ENCODE assay signal across 9 cellular contexts in the genomic region with DNA sequence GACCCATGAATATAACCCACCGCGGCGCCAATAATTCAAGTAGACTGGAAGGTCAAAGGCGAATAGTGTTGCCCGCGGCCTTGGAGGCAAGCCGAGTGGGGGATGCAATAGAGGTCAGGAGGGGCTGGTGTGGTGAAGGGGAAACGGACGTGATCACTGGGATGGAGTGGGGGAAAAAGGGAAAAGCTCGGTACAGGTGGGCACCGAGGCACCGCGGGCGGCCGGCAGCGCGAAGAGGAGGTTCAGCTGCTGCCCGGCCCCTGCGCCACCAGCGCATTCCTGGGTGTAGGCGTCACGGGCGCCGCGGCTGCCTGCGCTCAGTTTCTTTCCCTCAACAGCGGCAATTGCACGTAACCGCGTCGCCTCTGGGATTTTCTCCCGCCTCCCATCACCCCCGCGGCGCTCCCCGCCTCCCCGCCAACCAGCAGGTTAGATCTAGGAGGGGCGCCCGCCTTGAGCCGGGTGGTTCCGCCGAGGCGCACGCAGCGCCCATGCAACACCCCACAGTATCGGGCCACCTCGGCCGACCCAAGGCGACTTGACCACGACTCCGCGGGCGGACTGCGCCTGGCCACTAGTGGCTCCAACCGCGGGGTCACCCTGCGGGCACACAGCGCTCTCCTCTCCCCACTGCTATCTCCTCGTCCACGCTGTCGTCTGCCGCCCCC. TPM values are rescaled to one million over a fixed set of nuclear protein-coding genes. Genes with fewer than 3 reads are reported as not detected.
DNase-seq lines count a peak whose midpoint lies in the region; ATAC-seq and TF ChIP-seq lines count a peak whose summit lies in the region.
"Had no signal": no experiment of that assay in that cellular context is flagged by ENCODE, and none has a peak within 500 bp of the region (broad histone marks: within the 10 kb centered on the region; RNA-seq: fewer than 3 reads in every experiment).

No MANE protein-coding gene starts in this region.

- peak overlapping the region; percentile 98 for H3K27ac Mint-ChIP-seq in progenitor cell of endocrine pancreas
- no peak overlapping the region for H3K27ac Mint-ChIP-seq in natural killer cell
- no peak overlapping the region for H3K27ac Mint-ChIP-seq in activated naive CD4-positive, alpha-beta T cell treated with anti-CD3 and anti-CD28 coated beads, Interleukin-2, amount 10 ng/mL, durations not matched to agents 7 days and 5 days
- no peak overlapping the region for H3K27ac Mint-ChIP-seq in immature natural killer cell
- H3K27ac Mint-ChIP-seq: naive thymus-derived CD4-positive, alpha-beta T cell had no signal

- TF ChIP-seq CTCF in heart right ventricle (IDR thresholded peaks at IDR 0.05) (peak in 3 of 9 donors; percentile 10 to 22 (median 14)), progenitor cell of endocrine pancreas (IDR thresholded peaks at IDR 0.05; ENCODE audit: unreplicated experiment) (peak; percentile 27), natural killer cell (IDR thresholded peaks at IDR 0.05) (no peak)

- H3K36me3 Mint-ChIP-seq in progenitor cell of endocrine pancreas (ENCODE audit: insufficient read depth) (peaks cover 1% of the 10 kb centered on the region), natural killer cell (no peaks in the 10 kb centered on the region), immature natural killer cell (no peaks in the 10 kb centered on the region)
- peaks cover 1% of the 10 kb centered on the region for H3K36me3 Mint-ChIP-seq in activated naive CD4-positive, alpha-beta T cell treated with anti-CD3 and anti-CD28 coated beads, Interleukin-2, amount 10 ng/mL, durations not matched to agents 7 days and 5 days

- H3K9me3 ChIP-seq in adipocyte (ENCODE audit: control insufficient read depth, low read length) (no peaks in the 10 kb centered on the region), heart right ventricle (no peaks in the 10 kb centered on the region)

- no peaks in the 10 kb centered on the region for H3K27me3 ChIP-seq in adipocyte (replicated peaks; ENCODE audit: control insufficient read depth, insufficient read depth, low read length)
- peaks cover 0 to 38% (median 0%) of the 10 kb centered on the region in 7 donors for H3K27me3 ChIP-seq in heart right ventricle

- ATAC-seq in heart right ventricle (peak; percentile 58 to 83 (median 72)), natural killer cell (no peak)
- ATAC-seq: naive thymus-derived CD4-positive, alpha-beta T cell had no signal

- peak overlapping the region; percentile 99 for H3K9ac ChIP-seq in adipocyte (ENCODE audit: low read length)

- intact Hi-C loops in heart right ventricle (cut with DNase I): loop anchor here in 9 of 10 donors (2.0 to 10.0 kb wide), 13 partner anchors 59 to 899 kb away; partner anchors contain the start of gene MMADHC (in 2 of the 9)
- intact Hi-C loops in natural killer cell (cut with micrococcal nuclease): loop anchor here (5.0 kb wide), 1 partner anchor 889 kb away; no protein-coding TSS in a partner anchor

- H3K27ac ChIP-seq in heart right ventricle: peak overlapping the region; percentile 84 to 97 (median 95)

- H3K4me1 Mint-ChIP-seq in progenitor cell of endocrine pancreas (ENCODE audit: low read depth): peaks cover 38% of the 10 kb centered on the region
- no peaks in the 10 kb centered on the region for H3K4me1 Mint-ChIP-seq in natural killer cell
- peaks cover 9% of the 10 kb centered on the region for H3K4me1 Mint-ChIP-seq in activated naive CD4-positive, alpha-beta T cell treated with anti-CD3 and anti-CD28 coated beads, Interleukin-2, amount 10 ng/mL, durations not matched to agents 7 days and 5 days
- no peaks in the 10 kb centered on the region for H3K4me1 Mint-ChIP-seq in immature natural killer cell

- 0% methylated on average over 62 of the region's 62 CpGs for WGBS in heart right ventricle, 2 donors

- DNase-seq in DMS53 (lab: John Stamatoyannopoulos, UW) (peak; percentile 63), NCI-H1105 (lab: John Stamatoyannopoulos, UW) (peak; percentile 50), adipocyte (ENCODE audit: low read depth) (peak; percentile 87), heart right ventricle (peak; percentile 75 to 77), progenitor cell of endocrine pancreas (ENCODE audit: low spot score, unreplicated experiment) (peak; percentile 52), natural killer cell (no peak), immature natural killer cell (no peak)
- DNase-seq in activated naive CD4-positive, alpha-beta T cell treated with anti-CD3 and anti-CD28 coated beads, Interleukin-2, amount 10 ng/mL, durations not matched to agents 7 days and 5 days: no peak

- peak overlapping the region; percentile 99 for H3K4me3 Mint-ChIP-seq in progenitor cell of endocrine pancreas (ENCODE audit: low read depth)
- no peak overlapping the region for H3K4me3 Mint-ChIP-seq in natural killer cell
- H3K4me3 Mint-ChIP-seq in activated naive CD4-positive, alpha-beta T cell treated with anti-CD3 and anti-CD28 coated beads, Interleukin-2, amount 10 ng/mL, durations not matched to agents 7 days and 5 days: no peak overlapping the region
- no peak overlapping the region for H3K4me3 Mint-ChIP-seq in immature natural killer cell

- H3K9me3 Mint-ChIP-seq in progenitor cell of endocrine pancreas (ENCODE audit: low read depth) (no peaks in the 10 kb centered on the region), natural killer cell (peaks cover 2 to 3% of the 10 kb centered on the region in 2 donors), immature natural killer cell (peaks cover 0 to 5% (median 3%) of the 10 kb centered on the region in 6 donors)
- no peaks in the 10 kb centered on the region for H3K9me3 Mint-ChIP-seq in activated naive CD4-positive, alpha-beta T cell treated with anti-CD3 and anti-CD28 coated beads, Interleukin-2, amount 10 ng/mL, durations not matched to agents 7 days and 5 days

- H3K27me3 Mint-ChIP-seq in progenitor cell of endocrine pancreas: no peaks in the 10 kb centered on the region
- H3K27me3 Mint-ChIP-seq in natural killer cell (ENCODE audit: low read depth in 2 of 2): peaks cover 24 to 34% of the 10 kb centered on the region in 2 donors
- peaks cover 42% of the 10 kb centered on the region for H3K27me3 Mint-ChIP-seq in activated naive CD4-positive, alpha-beta T cell treated with anti-CD3 and anti-CD28 coated beads, Interleukin-2, amount 10 ng/mL, durations not matched to agents 7 days and 5 days
- H3K27me3 Mint-ChIP-seq in immature natural killer cell (ENCODE audit: low read depth in 3 of 3): peaks cover 4 to 9% (median 7%) of the 10 kb centered on the region in 3 donors

- CTCF ChIA-PET in activated naive CD4-positive, alpha-beta T cell treated with anti-CD3 and anti-CD28 coated beads, Interleukin-2, amount 10 ng/mL, durations not matched to agents 7 days and 5 days (lab: Charles Lee): no interaction called here

- H3K4me3 ChIP-seq in adipocyte (ENCODE audit: low read length): peak overlapping the region; percentile 99
- H3K4me3 ChIP-seq in heart right ventricle: peak overlapping the region; percentile 51 to 91 (median 78)

- H3K4me1 ChIP-seq in adipocyte (ENCODE audit: control insufficient read depth, insufficient read depth, low read length) (peaks cover 42% of the 10 kb centered on the region), heart right ventricle (peaks cover 0 to 40% (median 31%) of the 10 kb centered on the region in 9 donors)

- H3K36me3 ChIP-seq in adipocyte (ENCODE audit: control insufficient read depth, insufficient read depth, low read length, severe bottlenecking) (peaks cover 30% of the 10 kb centered on the region), heart right ventricle (no peaks in the 10 kb centered on the region)

RNA-seq across cellular contexts. Expression of gene RND3, which starts 1.5 kb away (rescaled TPM):
- 10 to 100 TPM; 20.7 to 74.3 (median 41.0) TPM for total RNA-seq in heart right ventricle
- 10 to 100 TPM; 15.4 to 22.3 TPM for polyA plus RNA-seq in heart right ventricle
- 40.3 and 42.5 TPM in 2 replicates for total RNA-seq in progenitor cell of endocrine pancreas
- total RNA-seq in natural killer cell: not detected
- polyA plus RNA-seq in immature natural killer cell: not detected
- total RNA-seq: naive thymus-derived CD4-positive, alpha-beta T cell had no signal
- polyA plus RNA-seq: naive thymus-derived CD4-positive, alpha-beta T cell had no signal

Comparison
In these comparisons a context has a peak if more than half of its experiments do, and no peak if none do; other contexts are left out.
1. DNase-seq: peak in DMS53 (single experiment), NCI-H1105 (single experiment), adipocyte (single experiment), heart right ventricle (2 of 2) and progenitor cell of endocrine pancreas (single experiment); none in natural killer cell (single experiment), activated naive CD4-positive, alpha-beta T cell treated with anti-CD3 and anti-CD28 coated beads, Interleukin-2, amount 10 ng/mL, durations not matched to agents 7 days and 5 days (single experiment) and immature natural killer cell (0 of 3).
2. ATAC-seq: peak in heart right ventricle (8 of 8); none in natural killer cell (0 of 3).
3. RNA of gene RND3, which starts 1.5 kb away (total RNA-seq): 20.7 to 74.3 TPM in heart right ventricle and 40.3 to 42.5 TPM in progenitor cell of endocrine pancreas; not detected in natural killer cell; every median in the first group is over 10 times any median in the second.